21 cellular contexts compared by ENCODE assay signal in the genomic region with DNA sequence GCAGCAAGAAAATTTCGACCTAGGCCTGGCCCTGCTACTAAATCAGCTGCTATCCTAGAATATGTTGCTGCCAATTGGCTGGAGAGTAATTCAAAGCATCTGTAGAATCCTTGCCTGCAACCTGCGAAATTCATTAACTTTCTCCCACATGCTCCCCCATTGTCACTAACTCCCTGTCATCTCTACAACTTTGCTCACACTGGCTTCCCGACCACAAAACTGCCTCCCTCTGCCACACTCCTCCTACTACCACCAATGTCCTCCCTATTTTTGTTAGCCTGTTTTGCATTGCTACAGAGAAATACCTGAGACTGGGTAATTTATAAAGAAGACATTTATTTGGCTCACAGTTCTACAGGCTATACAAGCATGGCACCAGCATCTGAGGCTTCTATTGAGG.
"Had no signal": no experiment of that assay in that cellular context is flagged by ENCODE, and none has a peak within 500 bp of the region (broad histone marks: within the 10 kb centered on the region; RNA-seq: fewer than 3 reads in every experiment).

No MANE protein-coding gene starts in this region.

- H3K27ac Mint-ChIP-seq: immature natural killer cell; memory B cell; natural killer cell treated with Interleukin-12 subunit alpha and Interleukin-12 subunit beta and Interleukin-15 and Interleukin-18, amount 100 ng/mL, for 72 hours; stimulated activated effector memory CD8-positive, alpha-beta T cell treated with anti-CD3 and anti-CD28 coated beads, Interleukin-12 subunit alpha, Interleukin-12 subunit beta, amount 100 ng/mL, for 72 hours; type B pancreatic cell had no signal

- ATAC-seq: gastroesophageal sphincter; lower lobe of right lung; natural killer cell treated with Interleukin-12 subunit alpha and Interleukin-12 subunit beta and Interleukin-15 and Interleukin-18, amount 100 ng/mL, for 72 hours; stimulated activated effector memory CD8-positive, alpha-beta T cell treated with anti-CD3 and anti-CD28 coated beads, Interleukin-12 subunit alpha, Interleukin-12 subunit beta, amount 100 ng/mL, for 72 hours; stimulated activated naive CD8-positive, alpha-beta T cell treated with anti-CD3 and anti-CD28 coated beads, Interleukin-15, Interleukin-2, amounts not matched to agents 100 U/mL and 50 U/mL, for 24 hours had no signal

- H3K36me3 ChIP-seq: esophagus squamous epithelium, gastroesophageal sphincter, left ventricle myocardium inferior, lower lobe of right lung, neutrophil, suprapubic skin, thyroid gland had no signal

- H3K4me1 ChIP-seq: esophagus squamous epithelium, gastroesophageal sphincter, lower lobe of right lung, suprapubic skin had no signal

- H3K4me1 Mint-ChIP-seq: immature natural killer cell; memory B cell; stimulated activated effector memory CD8-positive, alpha-beta T cell treated with anti-CD3 and anti-CD28 coated beads, Interleukin-12 subunit alpha, Interleukin-12 subunit beta, amount 100 ng/mL, for 72 hours had no signal

- H3K4me3 Mint-ChIP-seq: immature natural killer cell; memory B cell; natural killer cell treated with Interleukin-12 subunit alpha and Interleukin-12 subunit beta and Interleukin-15 and Interleukin-18, amount 100 ng/mL, for 72 hours; stimulated activated effector memory CD8-positive, alpha-beta T cell treated with anti-CD3 and anti-CD28 coated beads, Interleukin-12 subunit alpha, Interleukin-12 subunit beta, amount 100 ng/mL, for 72 hours; type B pancreatic cell had no signal

- H3K4me3 ChIP-seq: dorsolateral prefrontal cortex, esophagus squamous epithelium, gastroesophageal sphincter, left ventricle myocardium inferior, lower lobe of right lung, suprapubic skin, thyroid gland had no signal

- DNase-seq: cortex of kidney; dorsolateral prefrontal cortex; effector memory CD4-positive, alpha-beta T cell; esophagus squamous epithelium; foreskin fibroblast; immature natural killer cell; left ventricle myocardium inferior; lower lobe of right lung; midbrain; stimulated activated CD4-positive, alpha-beta T cell treated with anti-CD3 and anti-CD28 coated beads, Interleukin-4, amount 100 ng/mL, for 1 hour; stimulated activated CD8-positive, alpha-beta memory T cell treated with anti-CD3 and anti-CD28 coated beads, Interleukin-4, amount 100 ng/mL, for 48 hours; stimulated activated naive CD8-positive, alpha-beta T cell treated with anti-CD3 and anti-CD28 coated beads, Interleukin-15, Interleukin-2, amounts not matched to agents 100 U/mL and 50 U/mL, for 24 hours; thyroid gland had no signal

- H3K36me3 Mint-ChIP-seq: immature natural killer cell; memory B cell; natural killer cell treated with Interleukin-12 subunit alpha and Interleukin-12 subunit beta and Interleukin-15 and Interleukin-18, amount 100 ng/mL, for 72 hours; stimulated activated effector memory CD8-positive, alpha-beta T cell treated with anti-CD3 and anti-CD28 coated beads, Interleukin-12 subunit alpha, Interleukin-12 subunit beta, amount 100 ng/mL, for 72 hours; type B pancreatic cell had no signal

- H3K9me3 ChIP-seq: esophagus squamous epithelium, gastroesophageal sphincter, left ventricle myocardium inferior, lower lobe of right lung, neutrophil, suprapubic skin, thyroid gland had no signal

- H3K27me3 Mint-ChIP-seq: memory B cell; natural killer cell treated with Interleukin-12 subunit alpha and Interleukin-12 subunit beta and Interleukin-15 and Interleukin-18, amount 100 ng/mL, for 72 hours; type B pancreatic cell had no signal

- H3K27ac ChIP-seq: dorsolateral prefrontal cortex, epithelial cell of prostate, esophagus squamous epithelium, gastroesophageal sphincter, left ventricle myocardium inferior, lower lobe of right lung, neutrophil, suprapubic skin, thyroid gland had no signal

- H3K27me3 ChIP-seq: esophagus squamous epithelium, gastroesophageal sphincter, neutrophil, suprapubic skin, thyroid gland had no signal
